In genomic region chr7:139081584-139081983, GRCh38 we compare ENCODE assay signal across 21 cellular contexts. TPM values are rescaled to one million over a fixed set of nuclear protein-coding genes. Genes with fewer than 3 reads are reported as not detected.
DNase-seq lines count a peak whose midpoint lies in the region; ATAC-seq and TF ChIP-seq lines count a peak whose summit lies in the region.
"Had no signal": no experiment of that assay in that cellular context is flagged by ENCODE, and none has a peak within 500 bp of the region (broad histone marks: within the 10 kb centered on the region; RNA-seq: fewer than 3 reads in every experiment).

No MANE protein-coding gene starts in this region.

- H3K9me2 ChIP-seq in PC-9 (ENCODE audit: insufficient read depth), result no peaks in the 10 kb centered on the region
- no peaks in the 10 kb centered on the region for H3K9me2 ChIP-seq in MM.1S (replicated peaks; ENCODE audit: insufficient read depth, low read length)

- no peaks in the 10 kb centered on the region for H3K27me3 ChIP-seq in spleen (replicated peaks in 1 of 7)
- H3K27me3 ChIP-seq in PC-9 (ENCODE audit: insufficient read depth, low read depth), result no peaks in the 10 kb centered on the region
- no peaks in the 10 kb centered on the region for H3K27me3 ChIP-seq in MM.1S (replicated peaks; ENCODE audit: insufficient read depth, low read length)

- peak overlapping the region; percentile 63 for H3K4me3 Mint-ChIP-seq in activated CD4-positive, alpha-beta T cell treated with anti-CD3 and anti-CD28 coated beads, Interleukin-2, amount 10 ng/mL, durations not matched to agents 24 days and 14 days
- peak overlapping the region; percentile 4 for H3K4me3 Mint-ChIP-seq in stimulated activated naive CD8-positive, alpha-beta T cell treated with anti-CD3 and anti-CD28 coated beads, Interleukin-15, Interleukin-2, amounts not matched to agents 100 ng/mL and 50 ng/mL, for 24 hours
- H3K4me3 Mint-ChIP-seq in activated naive CD8-positive, alpha-beta T cell treated with anti-CD3 and anti-CD28 coated beads for 36 hours, result no peak overlapping the region

- H3K9me3 ChIP-seq in spleen (peaks cover 0 to 5% (median 3%) of the 10 kb centered on the region in 8 donors), PC-9 (ENCODE audit: insufficient read depth, low read depth) (no peaks in the 10 kb centered on the region), MM.1S (replicated peaks; ENCODE audit: insufficient read depth, low read length) (no peaks in the 10 kb centered on the region)

- H3K4me2 ChIP-seq in PC-9 (no peak overlapping the region), MM.1S (ENCODE audit: low read depth, low read length) (no peak overlapping the region)

- no peaks in the 10 kb centered on the region; the same call in 1 of the 2 replicates for H3F3A ChIP-seq in PC-9 (ENCODE audit: insufficient read depth, low read depth)
- no peaks in the 10 kb centered on the region; the same call in 1 of the 2 replicates for H3F3A ChIP-seq in MM.1S (ENCODE audit: insufficient read depth, low read length)

- BruUV-seq in PC-9 (replicated peaks; lab: Mats Ljungman, UMichigan), result no TSS peak

- H3K4me1 ChIP-seq in spleen (peaks cover 0 to 86% (median 58%) of the 10 kb centered on the region in 6 donors), PC-9 (replicated peaks; ENCODE audit: insufficient read depth) (no peaks in the 10 kb centered on the region), MM.1S (ENCODE audit: low read length) (no peaks in the 10 kb centered on the region)

- H3K79me2 ChIP-seq in PC-9 (ENCODE audit: low read depth), result no peaks in the 10 kb centered on the region
- peaks cover 81% of the 10 kb centered on the region for H3K79me2 ChIP-seq in MM.1S (ENCODE audit: low read length)

- no peak overlapping the region for H3K4me3 ChIP-seq in spleen
- H3K4me3 ChIP-seq in PC-9, result no peak overlapping the region
- H3K4me3 ChIP-seq in MM.1S (ENCODE audit: low read length), result no peak overlapping the region
- H3K4me3 ChIP-seq: GM23248, K562 had no signal

- H3K9me3 Mint-ChIP-seq in activated CD4-positive, alpha-beta T cell treated with anti-CD3 and anti-CD28 coated beads, Interleukin-2, amount 10 ng/mL, durations not matched to agents 24 days and 14 days, result no peaks in the 10 kb centered on the region
- peaks cover 1% of the 10 kb centered on the region for H3K9me3 Mint-ChIP-seq in stimulated activated naive CD8-positive, alpha-beta T cell treated with anti-CD3 and anti-CD28 coated beads, Interleukin-15, Interleukin-2, amounts not matched to agents 100 ng/mL and 50 ng/mL, for 24 hours
- H3K9me3 Mint-ChIP-seq in activated naive CD8-positive, alpha-beta T cell treated with anti-CD3 and anti-CD28 coated beads for 36 hours, result peaks cover 5% of the 10 kb centered on the region

- peaks cover 0 to 100% (median 94%) of the 10 kb centered on the region in 6 donors for H3K36me3 ChIP-seq in spleen
- H3K36me3 ChIP-seq in PC-9 (ENCODE audit: low read depth), result peaks cover 14% of the 10 kb centered on the region
- H3K36me3 ChIP-seq in MM.1S (replicated peaks; ENCODE audit: insufficient read depth, low read length), result peaks cover 28% of the 10 kb centered on the region

- ATAC-seq in stimulated activated naive CD8-positive, alpha-beta T cell treated with anti-CD3 and anti-CD28 coated beads, Interleukin-15, Interleukin-2, amounts not matched to agents 100 U/mL and 50 U/mL, for 24 hours, result no peak
- ATAC-seq: HCT116 had no signal

- intact Hi-C loops in activated CD4-positive, alpha-beta T cell treated with anti-CD3 and anti-CD28 coated beads, Interleukin-2, amount 10 ng/mL, durations not matched to agents 24 days and 14 days (cut with micrococcal nuclease), result no loop called here
- intact Hi-C loops in spleen (cut with DNase I; ENCODE audit: low total_unique reads), result no loop called here
- intact Hi-C loops in PC-9 (cut with micrococcal nuclease; ENCODE audit: unreplicated experiment), result no loop called here

- peak overlapping the region; percentile 69 for H3K27ac Mint-ChIP-seq in activated CD4-positive, alpha-beta T cell treated with anti-CD3 and anti-CD28 coated beads, Interleukin-2, amount 10 ng/mL, durations not matched to agents 24 days and 14 days
- H3K27ac Mint-ChIP-seq in stimulated activated naive CD8-positive, alpha-beta T cell treated with anti-CD3 and anti-CD28 coated beads, Interleukin-15, Interleukin-2, amounts not matched to agents 100 ng/mL and 50 ng/mL, for 24 hours, result peak overlapping the region; percentile 91
- H3K27ac Mint-ChIP-seq in activated naive CD8-positive, alpha-beta T cell treated with anti-CD3 and anti-CD28 coated beads for 36 hours, result peak overlapping the region; percentile 57

- peaks cover 90% of the 10 kb centered on the region for H3K36me3 Mint-ChIP-seq in activated CD4-positive, alpha-beta T cell treated with anti-CD3 and anti-CD28 coated beads, Interleukin-2, amount 10 ng/mL, durations not matched to agents 24 days and 14 days (ENCODE audit: low read depth)
- peaks cover 97% of the 10 kb centered on the region for H3K36me3 Mint-ChIP-seq in stimulated activated naive CD8-positive, alpha-beta T cell treated with anti-CD3 and anti-CD28 coated beads, Interleukin-15, Interleukin-2, amounts not matched to agents 100 ng/mL and 50 ng/mL, for 24 hours (ENCODE audit: low read depth)
- peaks cover 69% of the 10 kb centered on the region for H3K36me3 Mint-ChIP-seq in activated naive CD8-positive, alpha-beta T cell treated with anti-CD3 and anti-CD28 coated beads for 36 hours

- POLR2A ChIA-PET in PC-9 (lab: Charles Lee; ENCODE audit: unreplicated experiment), result no interaction called here

- TF ChIP-seq CTCF in spleen (IDR thresholded peaks at IDR 0.05 in 8 of 11, conservative IDR thresholded peaks at IDR 0.05 in 3 of 11) (no peak), PC-9 (conservative IDR thresholded peaks at IDR 0.05) (no peak), MM.1S (IDR thresholded peaks at IDR 0.05; ENCODE audit: low read length) (no peak)

- H3K27ac ChIP-seq in spleen (peak overlapping the region in 5 of 8 donors; percentile 43 to 55 (median 53)), PC-9 (no peak overlapping the region), MM.1S (ENCODE audit: low read length) (no peak overlapping the region)
- H3K27ac ChIP-seq: C4-2B, GM23248, RWPE1 had no signal

- no peak for TF ChIP-seq POLR2A in spleen (IDR thresholded peaks at IDR 0.05)

- H3K27me3 Mint-ChIP-seq in activated CD4-positive, alpha-beta T cell treated with anti-CD3 and anti-CD28 coated beads, Interleukin-2, amount 10 ng/mL, durations not matched to agents 24 days and 14 days, result no peaks in the 10 kb centered on the region
- H3K27me3 Mint-ChIP-seq in stimulated activated naive CD8-positive, alpha-beta T cell treated with anti-CD3 and anti-CD28 coated beads, Interleukin-15, Interleukin-2, amounts not matched to agents 100 ng/mL and 50 ng/mL, for 24 hours, result no peaks in the 10 kb centered on the region
- no peaks in the 10 kb centered on the region for H3K27me3 Mint-ChIP-seq in activated naive CD8-positive, alpha-beta T cell treated with anti-CD3 and anti-CD28 coated beads for 36 hours

- CTCF ChIA-PET in PC-9 (lab: Charles Lee), result interaction anchor here (0.7 kb wide), 1 partner anchor 47 kb away, joined by 3 read pairs; no protein-coding TSS in a partner anchor

- no peak for DNase-seq in activated CD4-positive, alpha-beta T cell treated with anti-CD3 and anti-CD28 coated beads, Interleukin-2, amount 10 ng/mL, durations not matched to agents 24 days and 14 days
- no peak for DNase-seq in activated CD4-positive, alpha-beta T cell treated with anti-CD3 and anti-CD28 coated beads for 1 hour
- DNase-seq in stimulated activated naive CD8-positive, alpha-beta T cell treated with anti-CD3 and anti-CD28 coated beads, Interleukin-15, Interleukin-2, amounts not matched to agents 100 U/mL and 50 U/mL, for 24 hours, result no peak
- no peak for DNase-seq in activated naive CD8-positive, alpha-beta T cell treated with anti-CD3 and anti-CD28 coated beads for 36 hours
- no peak for DNase-seq in spleen
- no peak for DNase-seq in PC-9
- DNase-seq in MM.1S, result no peak
- DNase-seq: DMS79 treated with DMSO at 0.1 percent for 48 hours; GM23248; NCI-H1048; NCI-H146; NCI-H2227 treated with DMSO at 0.1 percent for 48 hours; NCI-H526; NK-92 treated with Interleukin-12 subunit alpha and Interleukin-12 subunit beta, amount 100 ng/mL, for 24 hours; OCI-M1 had no signal

- H4K20me1 ChIP-seq in PC-9 (ENCODE audit: insufficient read depth) (no peaks in the 10 kb centered on the region), MM.1S (ENCODE audit: insufficient read depth, low read length) (no peaks in the 10 kb centered on the region)

- H3K9ac ChIP-seq in MM.1S (ENCODE audit: low read length), result no peak overlapping the region
- H3K9ac ChIP-seq: GM23248 had no signal

- H3K4me1 Mint-ChIP-seq in activated CD4-positive, alpha-beta T cell treated with anti-CD3 and anti-CD28 coated beads, Interleukin-2, amount 10 ng/mL, durations not matched to agents 24 days and 14 days, result peaks cover 80% of the 10 kb centered on the region
- H3K4me1 Mint-ChIP-seq in stimulated activated naive CD8-positive, alpha-beta T cell treated with anti-CD3 and anti-CD28 coated beads, Interleukin-15, Interleukin-2, amounts not matched to agents 100 ng/mL and 50 ng/mL, for 24 hours (ENCODE audit: low read depth), result peaks cover 82% of the 10 kb centered on the region
- peaks cover 84% of the 10 kb centered on the region for H3K4me1 Mint-ChIP-seq in activated naive CD8-positive, alpha-beta T cell treated with anti-CD3 and anti-CD28 coated beads for 36 hours

- H2AFZ ChIP-seq in PC-9, result no peak overlapping the region
- H2AFZ ChIP-seq in MM.1S (ENCODE audit: low read length), result no peak overlapping the region
- H2AFZ ChIP-seq: GM23248 had no signal

RNA-seq across cellular contexts. Expression of gene ZC3HAV1, which starts 27.9 kb away (rescaled TPM):
- 86.1 and 90.5 TPM in 2 replicates for total RNA-seq in activated CD4-positive, alpha-beta T cell treated with anti-CD3 and anti-CD28 coated beads, Interleukin-2, amount 10 ng/mL, durations not matched to agents 24 days and 14 days
- 100 to 1,000 TPM; 117 to 118 TPM for total RNA-seq in activated naive CD8-positive, alpha-beta T cell treated with anti-CD3 and anti-CD28 coated beads for 36 hours
- 10 to 100 TPM; 53.4 to 82.4 (median 68.3) TPM for total RNA-seq in spleen
- polyA plus RNA-seq in spleen, result 10 to 100 TPM; 12.7 to 19.0 (median 13.0) TPM
- total RNA-seq in PC-9 (2021), result 30.8 and 36.7 TPM in 2 replicates

RNA-seq across cellular contexts. Expression of gene ZC3HAV1L, which starts 45.7 kb away (rescaled TPM):
- 36.5 and 38.5 TPM in 2 replicates for total RNA-seq in activated CD4-positive, alpha-beta T cell treated with anti-CD3 and anti-CD28 coated beads, Interleukin-2, amount 10 ng/mL, durations not matched to agents 24 days and 14 days
- 10 to 100 TPM; 12.9 to 13.4 TPM for total RNA-seq in activated naive CD8-positive, alpha-beta T cell treated with anti-CD3 and anti-CD28 coated beads for 36 hours
- total RNA-seq in spleen, result 10 to 100 TPM; 11.1 to 27.7 (median 12.9) TPM
- polyA plus RNA-seq in spleen, result under 1 TPM; 0.08 to 0.93 (median 0.15) TPM
- total RNA-seq in PC-9 (2021), result 34.2 and 34.8 TPM in 2 replicates
- total RNA-seq: A172, K562 had no signal
- polyA plus RNA-seq: K562 had no signal

Comparison
In these comparisons a context has a peak if more than half of its experiments do, and no peak if none do; other contexts are left out.
1. H3K27ac ChIP-seq: peak in spleen (5 of 8); none in PC-9 (single experiment) and MM.1S (single experiment).
2. Peak in every context shown above with its lines, with median percentiles within 50 percentile points of each other: H3K27ac Mint-ChIP-seq.